Comparison of ENCODE assay signal across 1 cellular context in genomic region chr17:68760141-68760475, GRCh38.
TF ChIP-seq lines count a peak whose summit lies in the region.

No MANE protein-coding gene starts in this region.

TF ChIP-seq in GM12878, 131 proteins besides CTCF, POLR2A, EP300 and RAD21 (continued from another document):
- TF ChIP-seq, protein P1, sequence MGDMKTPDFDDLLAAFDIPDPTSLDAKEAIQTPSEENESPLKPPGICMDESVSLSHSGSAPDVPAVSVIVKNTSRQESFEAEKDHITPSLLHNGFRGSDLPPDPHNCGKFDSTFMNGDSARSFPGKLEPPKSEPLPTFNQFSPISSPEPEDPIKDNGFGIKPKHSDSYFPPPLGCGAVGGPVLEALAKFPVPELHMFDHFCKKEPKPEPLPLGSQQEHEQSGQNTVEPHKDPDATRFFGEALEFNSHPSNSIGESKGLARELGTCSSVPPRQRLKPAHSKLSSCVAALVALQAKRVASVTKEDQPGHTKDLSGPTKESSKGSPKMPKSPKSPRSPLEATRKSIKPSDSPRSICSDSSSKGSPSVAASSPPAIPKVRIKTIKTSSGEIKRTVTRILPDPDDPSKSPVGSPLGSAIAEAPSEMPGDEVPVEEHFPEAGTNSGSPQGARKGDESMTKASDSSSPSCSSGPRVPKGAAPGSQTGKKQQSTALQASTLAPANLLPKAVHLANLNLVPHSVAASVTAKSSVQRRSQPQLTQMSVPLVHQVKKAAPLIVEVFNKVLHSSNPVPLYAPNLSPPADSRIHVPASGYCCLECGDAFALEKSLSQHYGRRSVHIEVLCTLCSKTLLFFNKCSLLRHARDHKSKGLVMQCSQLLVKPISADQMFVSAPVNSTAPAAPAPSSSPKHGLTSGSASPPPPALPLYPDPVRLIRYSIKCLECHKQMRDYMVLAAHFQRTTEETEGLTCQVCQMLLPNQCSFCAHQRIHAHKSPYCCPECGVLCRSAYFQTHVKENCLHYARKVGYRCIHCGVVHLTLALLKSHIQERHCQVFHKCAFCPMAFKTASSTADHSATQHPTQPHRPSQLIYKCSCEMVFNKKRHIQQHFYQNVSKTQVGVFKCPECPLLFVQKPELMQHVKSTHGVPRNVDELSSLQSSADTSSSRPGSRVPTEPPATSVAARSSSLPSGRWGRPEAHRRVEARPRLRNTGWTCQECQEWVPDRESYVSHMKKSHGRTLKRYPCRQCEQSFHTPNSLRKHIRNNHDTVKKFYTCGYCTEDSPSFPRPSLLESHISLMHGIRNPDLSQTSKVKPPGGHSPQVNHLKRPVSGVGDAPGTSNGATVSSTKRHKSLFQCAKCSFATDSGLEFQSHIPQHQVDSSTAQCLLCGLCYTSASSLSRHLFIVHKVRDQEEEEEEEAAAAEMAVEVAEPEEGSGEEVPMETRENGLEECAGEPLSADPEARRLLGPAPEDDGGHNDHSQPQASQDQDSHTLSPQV (IDR thresholded peaks at IDR 0.05): no peak
TF ChIP-seq in GM12878: peak in this region for 0.
